Comparison of ENCODE assay signal across 10 cellular contexts in genomic region chr6:35146453-35146852, GRCh38. TPM values are rescaled to one million over a fixed set of nuclear protein-coding genes. Genes with fewer than 3 reads are reported as not detected.
DNase-seq lines count a peak whose midpoint lies in the region; FAIRE-seq and TF ChIP-seq lines count a peak whose summit lies in the region.
"Had no signal": no experiment of that assay in that cellular context is flagged by ENCODE, and none has a peak within 500 bp of the region (broad histone marks: within the 10 kb centered on the region; RNA-seq: fewer than 3 reads in every experiment).

No MANE protein-coding gene starts in this region.

- H3K27ac Mint-ChIP-seq in T-helper 2 cell treated with Interferon-gamma antibody and Interleukin-4, amounts not matched to agents 5 μg/mL and 100 μg/mL, for 36 hours: no peak overlapping the region
- H3K27ac Mint-ChIP-seq in progenitor cell of endocrine pancreas: no peak overlapping the region

- no peaks in the 10 kb centered on the region for H3K9me3 Mint-ChIP-seq in T-helper 2 cell treated with Interferon-gamma antibody and Interleukin-4, amounts not matched to agents 5 μg/mL and 100 μg/mL, for 36 hours
- no peaks in the 10 kb centered on the region for H3K9me3 Mint-ChIP-seq in progenitor cell of endocrine pancreas (ENCODE audit: low read depth)

- no peaks in the 10 kb centered on the region for H3K36me3 Mint-ChIP-seq in T-helper 2 cell treated with Interferon-gamma antibody and Interleukin-4, amounts not matched to agents 5 μg/mL and 100 μg/mL, for 36 hours (ENCODE audit: low read depth)
- H3K36me3 Mint-ChIP-seq in progenitor cell of endocrine pancreas (ENCODE audit: insufficient read depth): no peaks in the 10 kb centered on the region

- H3K27me3 Mint-ChIP-seq in T-helper 2 cell treated with Interferon-gamma antibody and Interleukin-4, amounts not matched to agents 5 μg/mL and 100 μg/mL, for 36 hours (ENCODE audit: low read depth): peaks cover 5% of the 10 kb centered on the region
- H3K27me3 Mint-ChIP-seq in progenitor cell of endocrine pancreas: peaks cover 15% of the 10 kb centered on the region

- DNase-seq in NCI-H2227 (lab: John Stamatoyannopoulos, UW; ENCODE audit: unreplicated experiment) (peak; percentile 12), NCI-H2227 treated with DMSO at 0.1 percent for 48 hours (lab: John Stamatoyannopoulos, UW) (no peak), fibroblast of villous mesenchyme (ENCODE audit: low read depth) (peak; percentile 48), progenitor cell of endocrine pancreas (ENCODE audit: low spot score, unreplicated experiment) (peak; percentile 24), GM19239 (ENCODE audit: insufficient read length, low spot score) (no peak), mucosa of gallbladder (ENCODE audit: low spot score) (no peak)
- peak; percentile 17 for DNase-seq in Jurkat, Clone E6-1 (ENCODE audit: low read depth, low spot score)
- peak; percentile 15 for DNase-seq in T-helper 2 cell treated with Interferon-gamma antibody and Interleukin-4, amounts not matched to agents 5 μg/mL and 100 μg/mL, for 36 hours (ENCODE audit: low spot score)

- H3K4me3 ChIP-seq in Jurkat, Clone E6-1 (ENCODE audit: low read length): no peak overlapping the region
- H3K4me3 ChIP-seq in fibroblast of villous mesenchyme (ENCODE audit: low read depth, low read length): no peak overlapping the region
- H3K4me3 ChIP-seq: BLaER1 treated with 17β-estradiol and CSF1 and Interleukin-3, amounts not matched to agents 10 nM and 100 nM had no signal

- no peak overlapping the region for H3K4me3 Mint-ChIP-seq in T-helper 2 cell treated with Interferon-gamma antibody and Interleukin-4, amounts not matched to agents 5 μg/mL and 100 μg/mL, for 36 hours
- no peak overlapping the region for H3K4me3 Mint-ChIP-seq in progenitor cell of endocrine pancreas (ENCODE audit: low read depth)

- FAIRE-seq in GM19239 (lab: Jason Lieb, UNC): no peak

- TF ChIP-seq CTCF in fibroblast of villous mesenchyme (IDR thresholded peaks at IDR 0.05; ENCODE audit: insufficient read depth, low read depth, low read length) (peak; percentile 71), progenitor cell of endocrine pancreas (IDR thresholded peaks at IDR 0.05; ENCODE audit: unreplicated experiment) (peak; percentile 59)

- peaks cover 25% of the 10 kb centered on the region for H3K4me1 Mint-ChIP-seq in T-helper 2 cell treated with Interferon-gamma antibody and Interleukin-4, amounts not matched to agents 5 μg/mL and 100 μg/mL, for 36 hours (ENCODE audit: low read depth)
- H3K4me1 Mint-ChIP-seq in progenitor cell of endocrine pancreas (ENCODE audit: low read depth): peaks cover 31% of the 10 kb centered on the region

RNA-seq across cellular contexts. Expression of gene TCP11, which starts 5.3 kb away (rescaled TPM):
- not detected for polyA plus RNA-seq in Jurkat, Clone E6-1 (2012; ENCODE audit: insufficient read depth, insufficient read length)
- 0.32 TPM in 1 of 2 replicates, not detected in the other for total RNA-seq in fibroblast of villous mesenchyme
- total RNA-seq in progenitor cell of endocrine pancreas: not detected in 2 replicates
- not detected for total RNA-seq in mucosa of gallbladder
- total RNA-seq: activated CD8-positive, alpha-beta memory T cell treated with anti-CD3 and anti-CD28 coated beads for 36 hours had no signal

Comparison
In these comparisons a context has a peak if more than half of its experiments do, and no peak if none do; other contexts are left out.
1. DNase-seq: peak in NCI-H2227 (single experiment), Jurkat, Clone E6-1 (single experiment), T-helper 2 cell treated with Interferon-gamma antibody and Interleukin-4, amounts not matched to agents 5 μg/mL and 100 μg/mL, for 36 hours (single experiment), fibroblast of villous mesenchyme (single experiment) and progenitor cell of endocrine pancreas (single experiment); none in NCI-H2227 treated with DMSO at 0.1 percent for 48 hours (single experiment), GM19239 (single experiment) and mucosa of gallbladder (single experiment).